Comparison of ENCODE assay signal across 26 cellular contexts in genomic region chr11:40273192-40273732, GRCh38.
"Had no signal": no experiment of that assay in that cellular context is flagged by ENCODE, and none has a peak within 500 bp of the region (broad histone marks: within the 10 kb centered on the region; RNA-seq: fewer than 3 reads in every experiment).

No MANE protein-coding gene starts in this region.

- H3K4me3 ChIP-seq: ovary, sigmoid colon, thyroid gland had no signal

- H3K27me3 ChIP-seq: ovary, sigmoid colon, thyroid gland had no signal

- H3K27ac ChIP-seq: ovary, sigmoid colon, thyroid gland had no signal

- DNase-seq: activated B cell treated with CpG ODN at 0.5 μM for 24 hours; activated CD4-positive, alpha-beta T cell treated with anti-CD3 and anti-CD28 coated beads, Interleukin-2, amount 50 U/mL, for 1 hour; activated CD8-positive, alpha-beta T cell treated with anti-CD3 and anti-CD28 coated beads for 36 hours; activated gamma-delta T cell treated with Interleukin-2 at 50 U/mL for 16 hours; activated naive CD4-positive, alpha-beta T cell treated with anti-CD3 and anti-CD28 coated beads, Interleukin-2, amount 50 U/mL, for 16 hours; activated T-cell treated with anti-CD3 and anti-CD28 coated beads, Interleukin-2, amount 50 U/mL, for 4 hours; amniotic stem cell; endodermal cell; foreskin fibroblast; hippocampal formation; left cardiac atrium; naive B cell; ovary; sigmoid colon; small intestine; stimulated activated CD4-positive, alpha-beta T cell treated with anti-CD3 and anti-CD28 coated beads, Interleukin-1b, Interleukin-23, amount 100 ng/mL, for 48 hours; stimulated activated CD4-positive, alpha-beta T cell treated with anti-CD3 and anti-CD28 coated beads, Interleukin-4, amount 100 ng/mL, for 4 hours; stimulated activated CD8-positive, alpha-beta memory T cell treated with anti-CD3 and anti-CD28 coated beads, Interleukin-4, amount 100 ng/mL, for 48 hours; stimulated activated naive CD8-positive, alpha-beta T cell treated with anti-CD3 and anti-CD28 coated beads, Interleukin-15, amount 100 ng/mL, for 72 hours had no signal

- H3K27me3 Mint-ChIP-seq: activated B cell treated with CpG ODN at 0.5 μM for 24 hours; activated CD8-positive, alpha-beta T cell treated with anti-CD3 and anti-CD28 coated beads for 36 hours; activated T-helper 17 cell treated with anti-CD3 and anti-CD28 coated beads, Interleukin-2, amount 50 U/mL, for 72 hours; central memory CD8-positive, alpha-beta T cell; dendritic cell treated with granulocyte-macrophage colony-stimulating factor and Interleukin-4, amounts not matched to agents 40 ng/mL and 50 ng/mL, for 4 days; naive B cell; progenitor cell of endocrine pancreas; stimulated activated memory B cell treated with anti-CD40 and anti-IgM and Interleukin-4, amounts not matched to agents 10 μg/mL and 1 μg/mL and 100 μg/mL, for 72 hours; stimulated activated naive CD8-positive, alpha-beta T cell treated with anti-CD3 and anti-CD28 coated beads, Interleukin-15, amount 100 ng/mL, for 72 hours had no signal

- ATAC-seq: activated CD8-positive, alpha-beta T cell treated with anti-CD3 and anti-CD28 coated beads for 36 hours; activated T-cell treated with anti-CD3 and anti-CD28 coated beads, Interleukin-2, amount 50 U/mL, for 4 hours; activated T-helper 17 cell treated with anti-CD3 and anti-CD28 coated beads, Interleukin-2, amount 50 U/mL, for 72 hours; esophagus mucosa; left cardiac atrium; stimulated activated memory B cell treated with anti-CD40 and anti-IgM and Interleukin-4, amounts not matched to agents 10 μg/mL and 1 μg/mL and 100 μg/mL, for 72 hours; stimulated activated naive CD8-positive, alpha-beta T cell treated with anti-CD3 and anti-CD28 coated beads, Interleukin-15, amount 100 ng/mL, for 72 hours had no signal

- H3K4me1 Mint-ChIP-seq: activated B cell treated with CpG ODN at 0.5 μM for 24 hours; activated T-helper 17 cell treated with anti-CD3 and anti-CD28 coated beads, Interleukin-2, amount 50 U/mL, for 72 hours; central memory CD8-positive, alpha-beta T cell; endodermal cell; naive B cell; stimulated activated memory B cell treated with anti-CD40 and anti-IgM and Interleukin-4, amounts not matched to agents 10 μg/mL and 1 μg/mL and 100 μg/mL, for 72 hours; stimulated activated naive CD8-positive, alpha-beta T cell treated with anti-CD3 and anti-CD28 coated beads, Interleukin-15, amount 100 ng/mL, for 72 hours had no signal

- H3K9me3 ChIP-seq: ovary, sigmoid colon, thyroid gland had no signal

- H3K27ac Mint-ChIP-seq: activated B cell treated with CpG ODN at 0.5 μM for 24 hours; activated CD8-positive, alpha-beta T cell treated with anti-CD3 and anti-CD28 coated beads for 36 hours; activated T-helper 17 cell treated with anti-CD3 and anti-CD28 coated beads, Interleukin-2, amount 50 U/mL, for 72 hours; dendritic cell treated with granulocyte-macrophage colony-stimulating factor and Interleukin-4, amounts not matched to agents 40 ng/mL and 50 ng/mL, for 4 days; endodermal cell; naive B cell; progenitor cell of endocrine pancreas; stimulated activated memory B cell treated with anti-CD40 and anti-IgM and Interleukin-4, amounts not matched to agents 10 μg/mL and 1 μg/mL and 100 μg/mL, for 72 hours; stimulated activated naive CD8-positive, alpha-beta T cell treated with anti-CD3 and anti-CD28 coated beads, Interleukin-15, amount 100 ng/mL, for 72 hours had no signal

- H3K4me1 ChIP-seq: sigmoid colon, thyroid gland had no signal

- H3K36me3 ChIP-seq: ovary, sigmoid colon, thyroid gland had no signal

- H3K36me3 Mint-ChIP-seq: naive B cell; stimulated activated memory B cell treated with anti-CD40 and anti-IgM and Interleukin-4, amounts not matched to agents 10 μg/mL and 1 μg/mL and 100 μg/mL, for 72 hours had no signal

- H3K4me3 Mint-ChIP-seq: activated B cell treated with CpG ODN at 0.5 μM for 24 hours; activated CD8-positive, alpha-beta T cell treated with anti-CD3 and anti-CD28 coated beads for 36 hours; activated T-cell treated with anti-CD3 and anti-CD28 coated beads, Interleukin-2, amount 50 U/mL, for 4 hours; activated T-helper 17 cell treated with anti-CD3 and anti-CD28 coated beads, Interleukin-2, amount 50 U/mL, for 72 hours; central memory CD8-positive, alpha-beta T cell; dendritic cell treated with granulocyte-macrophage colony-stimulating factor and Interleukin-4, amounts not matched to agents 40 ng/mL and 50 ng/mL, for 4 days; endodermal cell; naive B cell; stimulated activated memory B cell treated with anti-CD40 and anti-IgM and Interleukin-4, amounts not matched to agents 10 μg/mL and 1 μg/mL and 100 μg/mL, for 72 hours; stimulated activated naive CD8-positive, alpha-beta T cell treated with anti-CD3 and anti-CD28 coated beads, Interleukin-15, amount 100 ng/mL, for 72 hours had no signal

- H3K9me3 Mint-ChIP-seq: activated B cell treated with CpG ODN at 0.5 μM for 24 hours, endodermal cell had no signal
